ENCODE assay signal across 3 cellular contexts in genomic region chr7:76464959-76465358, GRCh38. TPM values are rescaled to one million over a fixed set of nuclear protein-coding genes. Genes with fewer than 3 reads are reported as not detected.
"Had no signal": no experiment of that assay in that cellular context is flagged by ENCODE, and none has a peak within 500 bp of the region (broad histone marks: within the 10 kb centered on the region; RNA-seq: fewer than 3 reads in every experiment).

No MANE protein-coding gene starts in this region.

RNA-seq across cellular contexts. Expression of gene UPK3B, which starts 45.4 kb away (rescaled TPM):
- total RNA-seq: K562, RPMI7951, SK-MEL-5 had no signal
- polyA plus RNA-seq: K562 had no signal
